ENCODE assay signal across 17 cellular contexts in the genomic region with DNA sequence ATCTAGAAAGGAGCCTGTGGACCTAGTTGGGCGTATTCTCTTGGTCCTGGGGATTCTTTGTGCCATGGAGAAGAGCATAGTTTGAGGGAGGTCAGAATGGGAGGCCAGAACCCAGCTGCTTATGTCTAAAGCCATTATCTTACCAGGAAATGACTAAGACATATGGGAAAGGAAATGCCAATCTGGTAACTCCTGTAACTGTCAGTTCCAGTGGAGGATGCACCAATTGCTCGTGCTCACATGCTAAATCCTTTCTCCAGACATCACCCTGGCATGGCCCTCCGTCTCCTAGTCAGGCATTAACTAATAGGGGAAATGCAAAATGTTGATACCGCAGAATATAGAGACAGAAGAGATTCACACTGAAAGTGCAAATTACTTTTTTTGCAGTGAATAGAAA.
DNase-seq lines count a peak whose midpoint lies in the region; ATAC-seq and TF ChIP-seq lines count a peak whose summit lies in the region.
"Had no signal": no experiment of that assay in that cellular context is flagged by ENCODE, and none has a peak within 500 bp of the region (broad histone marks: within the 10 kb centered on the region; RNA-seq: fewer than 3 reads in every experiment).

No MANE protein-coding gene starts in this region.

- H3K27ac Mint-ChIP-seq in natural killer cell treated with Interleukin-12 subunit alpha and Interleukin-12 subunit beta and Interleukin-15 and Interleukin-18, amount 100 ng/mL, for 72 hours, result no peak overlapping the region
- H3K27ac Mint-ChIP-seq: activated CD8-positive, alpha-beta T cell treated with anti-CD3 and anti-CD28 coated beads, Interleukin-2, amount 10 ng/mL, durations not matched to agents 7 days and 5 days; activated T-helper 2 cell treated with anti-CD3 and anti-CD28 coated beads, Interferon-gamma antibody, Interleukin-2, Interleukin-4, amounts not matched to agents 10 μg/mL and 5 μg/mL and 100 μg/mL, durations not matched to agents 14 hours and 24 hours and 36 hours; HFFc6; mesothelial cell of epicardium had no signal

- peaks cover 3 to 22% of the 10 kb centered on the region in 2 donors for H3K27me3 Mint-ChIP-seq in natural killer cell treated with Interleukin-12 subunit alpha and Interleukin-12 subunit beta and Interleukin-15 and Interleukin-18, amount 100 ng/mL, for 72 hours

- POLR2A ChIA-PET in AG04449 (lab: Yijun Ruan, JAX), result interaction anchor here (1.6 kb wide), 1 partner anchor 22 kb away, joined by 3 read pairs; no protein-coding TSS in a partner anchor

- CTCF ChIA-PET in AG04449 (lab: Yijun Ruan, JAX), result no interaction called here

- H3K4me1 Mint-ChIP-seq in natural killer cell treated with Interleukin-12 subunit alpha and Interleukin-12 subunit beta and Interleukin-15 and Interleukin-18, amount 100 ng/mL, for 72 hours (ENCODE audit: low read depth in 2 of 2), result no peaks in the 10 kb centered on the region
- H3K4me1 Mint-ChIP-seq: mesothelial cell of epicardium had no signal

- DNase-seq in AG04449 (ENCODE audit: low read depth, low spot score) (peak; percentile 31), HS-27A (ENCODE audit: low read depth) (peak; percentile 57), amniotic epithelial cell (ENCODE audit: low read depth) (peak; percentile 1), hepatic stellate cell (ENCODE audit: low spot score) (peak; percentile 28), D341Med (ENCODE audit: low spot score) (no peak)
- DNase-seq in natural killer cell treated with Interleukin-12 subunit alpha and Interleukin-12 subunit beta and Interleukin-15 and Interleukin-18, amount 100 ng/mL, for 72 hours (ENCODE audit: low spot score), result no peak
- DNase-seq: activated CD8-positive, alpha-beta T cell treated with anti-CD3 and anti-CD28 coated beads, Interleukin-2, amount 10 ng/mL, durations not matched to agents 7 days and 5 days; aorta; HFFc6; ovary; SIG-M5; stimulated activated naive CD8-positive, alpha-beta T cell treated with anti-CD3 and anti-CD28 coated beads, Interleukin-15, Interleukin-2, amounts not matched to agents 100 U/mL and 50 U/mL, for 24 hours; uterus had no signal

- no peak for TF ChIP-seq CTCF in AG04449 (IDR thresholded peaks at IDR 0.05; ENCODE audit: insufficient read depth, low read length, missing control alignments)

- H3K4me3 Mint-ChIP-seq in natural killer cell treated with Interleukin-12 subunit alpha and Interleukin-12 subunit beta and Interleukin-15 and Interleukin-18, amount 100 ng/mL, for 72 hours, result no peak overlapping the region
- H3K4me3 Mint-ChIP-seq: activated CD8-positive, alpha-beta T cell treated with anti-CD3 and anti-CD28 coated beads, Interleukin-2, amount 10 ng/mL, durations not matched to agents 7 days and 5 days; HFFc6; mesothelial cell of epicardium had no signal

- H3K9me3 Mint-ChIP-seq in natural killer cell treated with Interleukin-12 subunit alpha and Interleukin-12 subunit beta and Interleukin-15 and Interleukin-18, amount 100 ng/mL, for 72 hours, result peaks cover 4% of the 10 kb centered on the region

- ATAC-seq in GM21825 (IDR thresholded peaks at IDR 0.05; ENCODE audit: unreplicated experiment) (no peak), GM21360 (IDR thresholded peaks at IDR 0.05; ENCODE audit: unreplicated experiment) (no peak)
- ATAC-seq in natural killer cell treated with Interleukin-12 subunit alpha and Interleukin-12 subunit beta and Interleukin-15 and Interleukin-18, amount 100 ng/mL, for 72 hours, result no peak
- ATAC-seq: activated CD8-positive, alpha-beta T cell treated with anti-CD3 and anti-CD28 coated beads, Interleukin-2, amount 10 ng/mL, durations not matched to agents 7 days and 5 days; stimulated activated naive CD8-positive, alpha-beta T cell treated with anti-CD3 and anti-CD28 coated beads, Interleukin-15, Interleukin-2, amounts not matched to agents 100 U/mL and 50 U/mL, for 24 hours had no signal

- H3K36me3 Mint-ChIP-seq in natural killer cell treated with Interleukin-12 subunit alpha and Interleukin-12 subunit beta and Interleukin-15 and Interleukin-18, amount 100 ng/mL, for 72 hours, result no peaks in the 10 kb centered on the region
- H3K36me3 Mint-ChIP-seq: mesothelial cell of epicardium had no signal

- no peak overlapping the region for H3K4me3 ChIP-seq in AG04449 (ENCODE audit: low read depth, low read length)
- H3K4me3 ChIP-seq: ovary, uterus had no signal

Comparison
In these comparisons a context has a peak if more than half of its experiments do, and no peak if none do; other contexts are left out.
1. DNase-seq: peak in AG04449 (single experiment), HS-27A (single experiment), amniotic epithelial cell (single experiment) and hepatic stellate cell (single experiment); none in D341Med (single experiment) and natural killer cell treated with Interleukin-12 subunit alpha and Interleukin-12 subunit beta and Interleukin-15 and Interleukin-18, amount 100 ng/mL, for 72 hours (single experiment).